31 cellular contexts compared by ENCODE assay signal in genomic region chr11:104546486-104546885, GRCh38.
"Had no signal": no experiment of that assay in that cellular context is flagged by ENCODE, and none has a peak within 500 bp of the region (broad histone marks: within the 10 kb centered on the region; RNA-seq: fewer than 3 reads in every experiment).

No MANE protein-coding gene starts in this region.

- H3K9me3 ChIP-seq: adrenal gland, ascending aorta, breast epithelium, colonic mucosa had no signal

- H3K4me3 ChIP-seq: adrenal gland, ascending aorta, breast epithelium, cardiac muscle cell, colonic mucosa had no signal

- DNase-seq: activated B cell treated with CpG ODN at 0.5 μM for 24 hours; activated CD4-positive, alpha-beta T cell treated with anti-CD3 and anti-CD28 coated beads for 48 hours; activated CD4-positive, alpha-beta T cell treated with anti-CD3 and anti-CD28 coated beads, Interleukin-2, amount 50 U/mL, for 1 hour; activated CD4-positive, alpha-beta T cell treated with anti-CD3 and anti-CD28 coated beads, Interleukin-2, amount 50 U/mL, for 48 hours; activated CD8-positive, alpha-beta memory T cell treated with anti-CD3 and anti-CD28 coated beads for 24 hours; activated CD8-positive, alpha-beta T cell treated with anti-CD3 and anti-CD28 coated beads for 36 hours; activated effector memory CD4-positive, alpha-beta T cell treated with anti-CD3 and anti-CD28 coated beads, Interleukin-2, amount 50 U/mL, for 16 hours; activated naive CD4-positive, alpha-beta T cell treated with anti-CD3 and anti-CD28 coated beads for 36 hours; activated naive CD8-positive, alpha-beta T cell treated with anti-CD3 and anti-CD28 coated beads for 36 hours; activated naive CD8-positive, alpha-beta T cell treated with anti-CD3 and anti-CD28 coated beads, Interleukin-2, amount 50 U/mL, for 24 hours; activated T-cell treated with anti-CD3 and anti-CD28 coated beads, Interleukin-2, amount 50 U/mL, for 1 hour; activated T-cell treated with anti-CD3 and anti-CD28 coated beads, Interleukin-2, amount 50 U/mL, for 48 hours; adrenal gland; central memory CD4-positive, alpha-beta T cell; cerebellar nuclear complex; colonic mucosa; effector CD8-positive, alpha-beta T cell; foreskin fibroblast; glutamatergic neuron; SW 1271; T-cell; T1000; WERI-Rb-1 had no signal

- FAIRE-seq: endometrium, endothelial cell of umbilical vein, frontal cortex had no signal

- ATAC-seq: activated CD4-positive, CD25-positive, alpha-beta regulatory T cell treated with anti-CD3 and anti-CD28 coated beads, Interleukin-2, amount 50 U/mL, for 24 hours; activated CD8-positive, alpha-beta T cell treated with anti-CD3 and anti-CD28 coated beads for 36 hours; activated naive CD8-positive, alpha-beta T cell treated with anti-CD3 and anti-CD28 coated beads, Interleukin-2, amount 50 U/mL, for 24 hours; esophagus mucosa; T-cell had no signal

- H3K27me3 ChIP-seq: adrenal gland, ascending aorta, breast epithelium, cardiac muscle cell, colonic mucosa had no signal

- H3K4me1 ChIP-seq: adrenal gland, ascending aorta, breast epithelium, colonic mucosa had no signal

- H3K36me3 ChIP-seq: adrenal gland, ascending aorta, breast epithelium, cardiac muscle cell, colonic mucosa, WERI-Rb-1 had no signal
